ENCODE assay signal across 20 cellular contexts in genomic region chr9:20419552-20419951, GRCh38.
DNase-seq lines count a peak whose midpoint lies in the region; ATAC-seq and TF ChIP-seq lines count a peak whose summit lies in the region.
"Had no signal": no experiment of that assay in that cellular context is flagged by ENCODE, and none has a peak within 500 bp of the region (broad histone marks: within the 10 kb centered on the region; RNA-seq: fewer than 3 reads in every experiment).

No MANE protein-coding gene starts in this region.

- H3K9me3 Mint-ChIP-seq in nephron progenitor cell: no peaks in the 10 kb centered on the region
- no peaks in the 10 kb centered on the region for H3K9me3 Mint-ChIP-seq in activated CD4-positive, alpha-beta T cell treated with anti-CD3 and anti-CD28 coated beads for 36 hours (ENCODE audit: low read depth)
- H3K9me3 Mint-ChIP-seq: CD4-positive, CD25-positive, alpha-beta regulatory T cell; T-cell had no signal

- H3K9me3 ChIP-seq in GM23248 (ENCODE audit: low read depth) (no peaks in the 10 kb centered on the region), T-helper 17 cell (ENCODE audit: control insufficient read depth, low read length, poor library complexity, severe bottlenecking) (peaks cover 3% of the 10 kb centered on the region)

- H3K4me3 ChIP-seq in AG10803 (ENCODE audit: low read length) (no peak overlapping the region), GM23248 (no peak overlapping the region)

- no peaks in the 10 kb centered on the region for H3K9me2 ChIP-seq in GM23248 (ENCODE audit: insufficient read depth)

- H3K27me3 ChIP-seq in GM23248 (replicated peaks; ENCODE audit: insufficient read depth): no peaks in the 10 kb centered on the region

- H3K4me3 Mint-ChIP-seq in T-helper 17 cell (no peak overlapping the region), nephron progenitor cell (no peak overlapping the region)
- no peak overlapping the region for H3K4me3 Mint-ChIP-seq in activated CD4-positive, alpha-beta T cell treated with anti-CD3 and anti-CD28 coated beads for 36 hours
- H3K4me3 Mint-ChIP-seq: CD4-positive, CD25-positive, alpha-beta regulatory T cell; T-cell had no signal

- intact Hi-C loops in activated CD4-positive, alpha-beta T cell treated with anti-CD3 and anti-CD28 coated beads for 36 hours (cut with DNase I, micrococcal nuclease): no loop called here

- H3K27ac ChIP-seq in GM23248: no peak overlapping the region

- CTCF ChIA-PET in activated CD4-positive, alpha-beta T cell treated with anti-CD3 and anti-CD28 coated beads for 36 hours (lab: Charles Lee): no interaction called here

- no peaks in the 10 kb centered on the region for H3F3A ChIP-seq in GM23248 (ENCODE audit: insufficient read depth)

- H3K27ac Mint-ChIP-seq in T-helper 17 cell (peak overlapping the region; percentile 67), nephron progenitor cell (peak overlapping the region; percentile 15)
- no peak overlapping the region for H3K27ac Mint-ChIP-seq in activated CD4-positive, alpha-beta T cell treated with anti-CD3 and anti-CD28 coated beads for 36 hours
- H3K27ac Mint-ChIP-seq: T-cell had no signal

- H2AFZ ChIP-seq in GM23248: no peak overlapping the region

- WGBS in GM23248 (ENCODE audit: low coverage in 1 of 2, low lambda C conversion rate in 2 of 2, missing lambda C conversion rate in 2 of 2), 2 experiments: 26 to 32% methylated on average over 3 of the region's 3 CpGs

- peak; percentile 10 for DNase-seq in AG10803 (ENCODE audit: low read depth)
- DNase-seq in GM23248: peak; percentile 3
- no peak for DNase-seq in T-helper 17 cell
- DNase-seq in nephron progenitor cell: no peak
- DNase-seq in OCI-M2 (lab: John Stamatoyannopoulos, UW; ENCODE audit: unreplicated experiment): no peak
- DNase-seq in NCI-H2107 treated with DMSO at 0.1 percent for 48 hours (lab: John Stamatoyannopoulos, UW; ENCODE audit: unreplicated experiment): no peak
- no peak for DNase-seq in activated CD4-positive, alpha-beta T cell treated with anti-CD3 and anti-CD28 coated beads for 36 hours
- DNase-seq: CD4-positive, CD25-positive, alpha-beta regulatory T cell; COR-L47; DMS 273 treated with DMSO at 0.1 percent for 48 hours; DND-41; Karpas-422; NCI-H1417; NCI-H1694 treated with DMSO at 0.1 percent for 48 hours; NCI-H2081 treated with DMSO at 0.1 percent for 48 hours; NCI-H526 treated with DMSO at 0.1 percent for 48 hours; PC-3; SHP77; T-cell had no signal

- H3K27me3 Mint-ChIP-seq in T-helper 17 cell: no peaks in the 10 kb centered on the region
- no peaks in the 10 kb centered on the region for H3K27me3 Mint-ChIP-seq in nephron progenitor cell (ENCODE audit: low read depth, poor library complexity)
- no peaks in the 10 kb centered on the region for H3K27me3 Mint-ChIP-seq in activated CD4-positive, alpha-beta T cell treated with anti-CD3 and anti-CD28 coated beads for 36 hours
- H3K27me3 Mint-ChIP-seq: CD4-positive, CD25-positive, alpha-beta regulatory T cell; T-cell had no signal

- no peaks in the 10 kb centered on the region for H3K79me2 ChIP-seq in GM23248 (ENCODE audit: insufficient read depth)

- ATAC-seq in T-helper 17 cell: no peak
- ATAC-seq in activated CD4-positive, alpha-beta T cell treated with anti-CD3 and anti-CD28 coated beads for 36 hours: no peak
- ATAC-seq: HCT116, PC-3, T-cell had no signal

- no peak overlapping the region for H3K4me2 ChIP-seq in GM23248 (ENCODE audit: unreplicated experiment)

- POLR2A ChIA-PET in activated CD4-positive, alpha-beta T cell treated with anti-CD3 and anti-CD28 coated beads for 36 hours (lab: Charles Lee): no interaction called here

- no peaks in the 10 kb centered on the region for H3K36me3 ChIP-seq in GM23248 (ENCODE audit: low read depth)

- peaks cover 25% of the 10 kb centered on the region for H3K4me1 Mint-ChIP-seq in T-helper 17 cell
- H3K4me1 Mint-ChIP-seq in nephron progenitor cell: peaks cover 34% of the 10 kb centered on the region
- peaks cover 18% of the 10 kb centered on the region for H3K4me1 Mint-ChIP-seq in activated CD4-positive, alpha-beta T cell treated with anti-CD3 and anti-CD28 coated beads for 36 hours

- no peak overlapping the region for H3K9ac ChIP-seq in GM23248

- H3K36me3 Mint-ChIP-seq in T-helper 17 cell (ENCODE audit: low read depth) (no peaks in the 10 kb centered on the region), nephron progenitor cell (ENCODE audit: low read depth) (peaks cover 7% of the 10 kb centered on the region)
- H3K36me3 Mint-ChIP-seq in activated CD4-positive, alpha-beta T cell treated with anti-CD3 and anti-CD28 coated beads for 36 hours (ENCODE audit: low read depth): no peaks in the 10 kb centered on the region
- H3K36me3 Mint-ChIP-seq: T-cell had no signal

- no peak for TF ChIP-seq CTCF in AG10803 (conservative IDR thresholded peaks at IDR 0.05; ENCODE audit: low read length)
- no peak for TF ChIP-seq CTCF in nephron progenitor cell (IDR thresholded peaks at IDR 0.05)

- H4K20me1 ChIP-seq in GM23248 (ENCODE audit: insufficient read depth): no peaks in the 10 kb centered on the region

- in situ Hi-C loops in GM23248 (cut with MboI): no loop called here

- H3K4me1 ChIP-seq in GM23248 (ENCODE audit: insufficient read depth): no peaks in the 10 kb centered on the region

Comparison
In these comparisons a context has a peak if more than half of its experiments do, and no peak if none do; other contexts are left out.
1. DNase-seq: peak in AG10803 (single experiment) and GM23248 (single experiment); none in T-helper 17 cell (0 of 3), nephron progenitor cell (single experiment), OCI-M2 (single experiment), NCI-H2107 treated with DMSO at 0.1 percent for 48 hours (single experiment) and activated CD4-positive, alpha-beta T cell treated with anti-CD3 and anti-CD28 coated beads for 36 hours (single experiment).